9 cellular contexts compared by ENCODE assay signal in genomic region chr6:16947461-16948159, GRCh38.
DNase-seq lines count a peak whose midpoint lies in the region; ATAC-seq and TF ChIP-seq lines count a peak whose summit lies in the region.
"Had no signal": no experiment of that assay in that cellular context is flagged by ENCODE, and none has a peak within 500 bp of the region (broad histone marks: within the 10 kb centered on the region; RNA-seq: fewer than 3 reads in every experiment).

No MANE protein-coding gene starts in this region.

- intact Hi-C loops in adrenal gland (cut with DNase I), result no loop called here

- peak overlapping the region; percentile 25; the same call in 1 of the 2 replicates for H3K4me3 ChIP-seq in HUES6 (ENCODE audit: low read depth, low read length)
- H3K4me3 ChIP-seq in adrenal gland, result no peak overlapping the region
- H3K4me3 ChIP-seq: testis had no signal

- peaks cover 13% of the 10 kb centered on the region for H3K4me1 ChIP-seq in HUES6 (ENCODE audit: control insufficient read depth, insufficient read depth, low read length)
- no peaks in the 10 kb centered on the region for H3K4me1 ChIP-seq in adrenal gland (replicated peaks in 1 of 2)
- H3K4me1 ChIP-seq: testis had no signal

- no peaks in the 10 kb centered on the region for H3K27me3 ChIP-seq in HUES6 (ENCODE audit: control insufficient read depth, insufficient read depth, low read length)
- H3K27me3 ChIP-seq in adrenal gland, result no peaks in the 10 kb centered on the region
- H3K27me3 ChIP-seq: testis had no signal

- H3K9me3 ChIP-seq in HUES6 (ENCODE audit: control insufficient read depth, insufficient read depth, low read depth, low read length), result no peaks in the 10 kb centered on the region
- H3K9me3 ChIP-seq in adrenal gland (replicated peaks in 1 of 3), result no peaks in the 10 kb centered on the region
- H3K9me3 ChIP-seq: testis had no signal

- no peaks in the 10 kb centered on the region for H3K36me3 Mint-ChIP-seq in activated T-cell treated with anti-CD3 and anti-CD28 coated beads, Interleukin-2, amount 50 U/mL, for 4 hours (ENCODE audit: insufficient read depth)

- H3K9me3 Mint-ChIP-seq in activated T-cell treated with anti-CD3 and anti-CD28 coated beads, Interleukin-2, amount 50 U/mL, for 4 hours, result no peaks in the 10 kb centered on the region

- H3K4me3 Mint-ChIP-seq in activated T-cell treated with anti-CD3 and anti-CD28 coated beads, Interleukin-2, amount 50 U/mL, for 4 hours, result no peak overlapping the region

- WGBS in adrenal gland, 4 donors, result 3 to 13% (median 8%) methylated on average over 4 of the region's 4 CpGs

- peaks cover 26% of the 10 kb centered on the region for H3K27me3 Mint-ChIP-seq in activated T-cell treated with anti-CD3 and anti-CD28 coated beads, Interleukin-2, amount 50 U/mL, for 4 hours (ENCODE audit: low read depth)

- DNase-seq in A172 (ENCODE audit: low spot score) (peak; percentile 79), adrenal gland (peak; percentile 62 to 88 (median 77)), kidney tubule cell (ENCODE audit: low spot score) (peak; percentile 10), NCI-H1930 (lab: John Stamatoyannopoulos, UW) (no peak)
- DNase-seq in activated T-cell treated with anti-CD3 and anti-CD28 coated beads, Interleukin-2, amount 50 U/mL, for 4 hours, result no peak
- no peak for DNase-seq in activated CD8-positive, alpha-beta memory T cell treated with anti-CD3 and anti-CD28 coated beads, Interleukin-2, amount 50 U/mL, for 4 hours
- DNase-seq: testis had no signal

- no peak overlapping the region for H3K27ac ChIP-seq in HUES6 (ENCODE audit: low read depth, low read length)
- H3K27ac ChIP-seq in adrenal gland, result peak overlapping the region in 2 of 5 donors; percentile 63 to 73
- H3K27ac ChIP-seq: testis had no signal

- peaks cover 11% of the 10 kb centered on the region for H3K4me1 Mint-ChIP-seq in activated T-cell treated with anti-CD3 and anti-CD28 coated beads, Interleukin-2, amount 50 U/mL, for 4 hours (ENCODE audit: low read depth)

- peak overlapping the region; percentile 9 for H3K9ac ChIP-seq in HUES6 (ENCODE audit: low read length)

- ATAC-seq in activated T-cell treated with anti-CD3 and anti-CD28 coated beads, Interleukin-2, amount 50 U/mL, for 4 hours, result no peak
- no peak for ATAC-seq in GM19455 (IDR thresholded peaks at IDR 0.05; ENCODE audit: unreplicated experiment)

- peak in 1 of 2 donors; percentile 33 for TF ChIP-seq POLR2A in adrenal gland (IDR thresholded peaks at IDR 0.05)

- H3K36me3 ChIP-seq in HUES6 (ENCODE audit: control insufficient read depth, insufficient read depth, low read length) (no peaks in the 10 kb centered on the region), adrenal gland (replicated peaks in 1 of 2) (no peaks in the 10 kb centered on the region)

- TF ChIP-seq CTCF in adrenal gland (IDR thresholded peaks at IDR 0.05), result peak in 2 of 6 experiments; percentile 23 to 34

Comparison
In these comparisons a context has a peak if more than half of its experiments do, and no peak if none do; other contexts are left out.
1. DNase-seq: peak in A172 (single experiment), adrenal gland (7 of 7) and kidney tubule cell (single experiment); none in activated T-cell treated with anti-CD3 and anti-CD28 coated beads, Interleukin-2, amount 50 U/mL, for 4 hours (single experiment), activated CD8-positive, alpha-beta memory T cell treated with anti-CD3 and anti-CD28 coated beads, Interleukin-2, amount 50 U/mL, for 4 hours (single experiment) and NCI-H1930 (0 of 2).